8 cellular contexts compared by ENCODE assay signal in genomic region chr9:27572036-27572435, GRCh38. TPM values are rescaled to one million over a fixed set of nuclear protein-coding genes. Genes with fewer than 3 reads are reported as not detected.
DNase-seq lines count a peak whose midpoint lies in the region; ATAC-seq and TF ChIP-seq lines count a peak whose summit lies in the region.
"Had no signal": no experiment of that assay in that cellular context is flagged by ENCODE, and none has a peak within 500 bp of the region (broad histone marks: within the 10 kb centered on the region; RNA-seq: fewer than 3 reads in every experiment).

No MANE protein-coding gene starts in this region.

- H3K27ac Mint-ChIP-seq in activated naive CD8-positive, alpha-beta T cell treated with anti-CD3 and anti-CD28 coated beads, Interleukin-2, amount 10 ng/mL, durations not matched to agents 7 days and 5 days: peak overlapping the region; percentile 97
- peak overlapping the region; percentile 97 to 98 for H3K27ac Mint-ChIP-seq in stimulated activated naive CD8-positive, alpha-beta T cell treated with anti-CD3 and anti-CD28 coated beads, Interleukin-15, amount 100 ng/mL, for 72 hours

- no peak overlapping the region for H3K9ac ChIP-seq in Loucy (ENCODE audit: low read depth, low read length, poor library complexity, severe bottlenecking)

- H3K4me1 Mint-ChIP-seq in activated naive CD8-positive, alpha-beta T cell treated with anti-CD3 and anti-CD28 coated beads, Interleukin-2, amount 10 ng/mL, durations not matched to agents 7 days and 5 days: peaks cover 19% of the 10 kb centered on the region
- H3K4me1 Mint-ChIP-seq in stimulated activated naive CD8-positive, alpha-beta T cell treated with anti-CD3 and anti-CD28 coated beads, Interleukin-15, amount 100 ng/mL, for 72 hours: peaks cover 31% of the 10 kb centered on the region

- no peak for TF ChIP-seq CTCF in Loucy (conservative IDR thresholded peaks at IDR 0.05; ENCODE audit: low read length)

- no peaks in the 10 kb centered on the region for H3K27me3 ChIP-seq in Loucy (ENCODE audit: insufficient read depth, low read length, poor library complexity, severe bottlenecking)
- H3K27me3 ChIP-seq in layer of hippocampus (ENCODE audit: control insufficient read depth, insufficient read depth, low read length): no peaks in the 10 kb centered on the region

- H3K27ac ChIP-seq in layer of hippocampus (ENCODE audit: low read depth, low read length): peak overlapping the region; percentile 99

- H3K27me3 Mint-ChIP-seq in activated naive CD8-positive, alpha-beta T cell treated with anti-CD3 and anti-CD28 coated beads, Interleukin-2, amount 10 ng/mL, durations not matched to agents 7 days and 5 days: no peaks in the 10 kb centered on the region
- no peaks in the 10 kb centered on the region for H3K27me3 Mint-ChIP-seq in stimulated activated naive CD8-positive, alpha-beta T cell treated with anti-CD3 and anti-CD28 coated beads, Interleukin-15, amount 100 ng/mL, for 72 hours

- H4K20me1 ChIP-seq in Loucy (ENCODE audit: insufficient read depth, low read length, poor library complexity, severe bottlenecking): no peaks in the 10 kb centered on the region

- no peaks in the 10 kb centered on the region for H3F3A ChIP-seq in Loucy (ENCODE audit: low read depth)

- H3K9me2 ChIP-seq in Loucy (replicated peaks; ENCODE audit: low read depth, low read length): no peaks in the 10 kb centered on the region

- peak overlapping the region; percentile 92 for H3K4me3 Mint-ChIP-seq in activated naive CD8-positive, alpha-beta T cell treated with anti-CD3 and anti-CD28 coated beads, Interleukin-2, amount 10 ng/mL, durations not matched to agents 7 days and 5 days
- H3K4me3 Mint-ChIP-seq in stimulated activated naive CD8-positive, alpha-beta T cell treated with anti-CD3 and anti-CD28 coated beads, Interleukin-15, amount 100 ng/mL, for 72 hours: peak overlapping the region; percentile 86 to 95

- DNase-seq in activated naive CD8-positive, alpha-beta T cell treated with anti-CD3 and anti-CD28 coated beads, Interleukin-2, amount 10 ng/mL, durations not matched to agents 7 days and 5 days: no peak
- DNase-seq in stimulated activated naive CD8-positive, alpha-beta T cell treated with anti-CD3 and anti-CD28 coated beads, Interleukin-15, amount 100 ng/mL, for 72 hours: no peak
- no peak for DNase-seq in stimulated activated CD8-positive, alpha-beta memory T cell treated with anti-CD3 and anti-CD28 coated beads, Interleukin-4, amount 100 ng/mL, for 48 hours
- DNase-seq in stimulated activated naive CD4-positive, alpha-beta T cell treated with Interleukin-2 at 50 U/mL for 16 hours (lab: John Stamatoyannopoulos, UW): no peak

- H3K79me2 ChIP-seq in Loucy (ENCODE audit: insufficient read depth, low read length): peaks cover 4% of the 10 kb centered on the region

- H3K4me1 ChIP-seq in Loucy (ENCODE audit: insufficient read depth, low read length, poor library complexity, severe bottlenecking): peaks cover 15% of the 10 kb centered on the region

- no peaks in the 10 kb centered on the region for H3K9me3 Mint-ChIP-seq in activated naive CD8-positive, alpha-beta T cell treated with anti-CD3 and anti-CD28 coated beads, Interleukin-2, amount 10 ng/mL, durations not matched to agents 7 days and 5 days
- H3K9me3 Mint-ChIP-seq in stimulated activated naive CD8-positive, alpha-beta T cell treated with anti-CD3 and anti-CD28 coated beads, Interleukin-15, amount 100 ng/mL, for 72 hours: peaks cover 0 to 8% of the 10 kb centered on the region in 2 donors

- no peak overlapping the region for H2AFZ ChIP-seq in Loucy (ENCODE audit: low read length)

- POLR2A ChIA-PET in activated naive CD8-positive, alpha-beta T cell treated with anti-CD3 and anti-CD28 coated beads, Interleukin-2, amount 10 ng/mL, durations not matched to agents 7 days and 5 days (lab: Charles Lee): interaction anchor here (0.5 to 2.3 kb wide), 4 partner anchors 24 to 680 kb away, joined by 3 to 9 read pairs (median 4); no protein-coding TSS in a partner anchor

- peaks cover 6% of the 10 kb centered on the region for H3K36me3 Mint-ChIP-seq in activated naive CD8-positive, alpha-beta T cell treated with anti-CD3 and anti-CD28 coated beads, Interleukin-2, amount 10 ng/mL, durations not matched to agents 7 days and 5 days

- H3K4me2 ChIP-seq in Loucy (ENCODE audit: low read depth, low read length, poor library complexity, severe bottlenecking): peak overlapping the region; percentile 72

- ATAC-seq in activated naive CD8-positive, alpha-beta T cell treated with anti-CD3 and anti-CD28 coated beads, Interleukin-2, amount 10 ng/mL, durations not matched to agents 7 days and 5 days (ENCODE audit: low read depth): no peak
- no peak for ATAC-seq in stimulated activated naive CD8-positive, alpha-beta T cell treated with anti-CD3 and anti-CD28 coated beads, Interleukin-15, amount 100 ng/mL, for 72 hours
- no peak for ATAC-seq in HG02884 (IDR thresholded peaks at IDR 0.05; ENCODE audit: unreplicated experiment)

- H3K36me3 ChIP-seq in Loucy (ENCODE audit: insufficient read depth, low read length): no peaks in the 10 kb centered on the region

- no peaks in the 10 kb centered on the region for H3K9me3 ChIP-seq in Loucy (ENCODE audit: insufficient read depth, low read depth, low read length)

- peak overlapping the region; percentile 83 for H3K4me3 ChIP-seq in Loucy (ENCODE audit: low read length, poor library complexity, severe bottlenecking)

RNA-seq across cellular contexts. Expression of gene C9orf72, which starts 1.2 kb away (rescaled TPM):
- 10 to 100 TPM; 13.7 to 16.4 TPM for total RNA-seq in activated naive CD8-positive, alpha-beta T cell treated with anti-CD3 and anti-CD28 coated beads, Interleukin-2, amount 10 ng/mL, durations not matched to agents 7 days and 5 days

RNA-seq across cellular contexts. Expression of gene MOB3B, which starts 42.4 kb away (rescaled TPM):
- 1 to 10 TPM; 3.2 to 3.6 TPM for total RNA-seq in activated naive CD8-positive, alpha-beta T cell treated with anti-CD3 and anti-CD28 coated beads, Interleukin-2, amount 10 ng/mL, durations not matched to agents 7 days and 5 days

RNA-seq across cellular contexts. Expression of gene IFNK, which starts 47.9 kb away (rescaled TPM):
- not detected for total RNA-seq in activated naive CD8-positive, alpha-beta T cell treated with anti-CD3 and anti-CD28 coated beads, Interleukin-2, amount 10 ng/mL, durations not matched to agents 7 days and 5 days
- total RNA-seq: dermis blood vessel endothelial cell had no signal
